Comparison of ENCODE assay signal across 1 cellular context in the genomic region with DNA sequence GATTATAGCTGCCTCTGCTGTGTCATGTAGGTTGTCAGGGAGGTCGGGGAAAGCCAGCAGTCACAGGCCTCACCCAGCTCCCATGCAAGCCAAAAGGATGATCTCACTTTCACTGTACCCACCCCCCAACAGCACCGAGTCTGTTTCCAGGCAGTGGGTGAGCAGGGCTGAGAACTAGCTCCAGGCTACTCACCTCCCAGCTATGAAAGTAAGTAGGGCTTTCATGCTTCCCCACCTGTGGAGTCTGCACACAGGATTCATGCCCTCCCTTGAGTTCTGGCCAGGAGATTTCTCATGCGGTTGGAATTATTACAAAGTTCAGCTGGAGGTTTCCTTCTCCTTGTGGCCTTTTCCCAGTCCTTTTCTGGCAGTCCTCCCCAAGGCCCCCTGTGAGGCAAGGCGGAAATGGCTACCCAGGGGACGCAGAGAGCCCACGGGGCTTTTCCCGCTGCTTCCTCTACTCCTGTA.
TF ChIP-seq lines count a peak whose summit lies in the region.

No MANE protein-coding gene starts in this region.

TF ChIP-seq in SK-N-SH, 30 proteins besides CTCF, POLR2A, EP300 and RAD21 (continued from another document):
- TF ChIP-seq MEF2A (IDR thresholded peaks at IDR 0.05; ENCODE audit: borderline replicate concordance, low read depth) (0 out of 2 replicates have a peak, but pooled peaks have one; percentile 18), FOSL2 (IDR thresholded peaks at IDR 0.05; ENCODE audit: borderline replicate concordance, low read depth) (peak; percentile 26; the same call in 1 of the 2 replicates), NFIC (IDR thresholded peaks at IDR 0.05; ENCODE audit: borderline replicate concordance) (peak; percentile 78), MAX (IDR thresholded peaks at IDR 0.05; ENCODE audit: low read depth) (0 out of 2 replicates have a peak, but pooled peaks have one; percentile 31), MXI1 (IDR thresholded peaks at IDR 0.05; ENCODE audit: low read depth, low read length) (no peak), TCF12 (IDR thresholded peaks at IDR 0.05) (peak; percentile 80), RXRA (IDR thresholded peaks at IDR 0.05; ENCODE audit: borderline replicate concordance, low read depth) (peak; percentile 95), REST (IDR thresholded peaks at IDR 0.05; ENCODE audit: low read depth, low read length) (no peak)
